Comparison of ENCODE assay signal across 1 cellular context in the genomic region with DNA sequence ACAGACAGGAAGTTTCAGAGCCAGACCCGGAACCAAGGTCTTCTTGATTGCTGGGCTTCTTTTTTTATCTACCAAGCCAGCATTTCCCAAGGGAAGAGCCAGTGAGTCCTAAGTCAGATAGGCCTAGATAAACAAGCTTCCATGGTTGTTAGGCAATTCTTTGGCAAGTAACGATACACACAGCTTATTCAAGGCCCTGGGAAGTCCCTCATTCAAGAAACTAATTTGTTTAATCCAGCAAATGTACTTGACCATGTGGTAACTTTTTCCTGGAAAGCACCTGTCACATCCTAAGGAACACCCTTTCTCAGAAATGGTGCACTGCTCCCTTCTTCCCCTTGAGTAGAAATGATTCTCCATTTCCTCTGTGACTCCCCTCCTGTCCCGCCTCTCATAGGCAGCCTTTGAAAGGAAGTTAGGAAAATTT.
TF ChIP-seq lines count a peak whose summit lies in the region.

No MANE protein-coding gene starts in this region.

TF ChIP-seq in liver, 16 proteins besides CTCF, POLR2A, EP300 and RAD21:
- TF ChIP-seq, protein P1, sequence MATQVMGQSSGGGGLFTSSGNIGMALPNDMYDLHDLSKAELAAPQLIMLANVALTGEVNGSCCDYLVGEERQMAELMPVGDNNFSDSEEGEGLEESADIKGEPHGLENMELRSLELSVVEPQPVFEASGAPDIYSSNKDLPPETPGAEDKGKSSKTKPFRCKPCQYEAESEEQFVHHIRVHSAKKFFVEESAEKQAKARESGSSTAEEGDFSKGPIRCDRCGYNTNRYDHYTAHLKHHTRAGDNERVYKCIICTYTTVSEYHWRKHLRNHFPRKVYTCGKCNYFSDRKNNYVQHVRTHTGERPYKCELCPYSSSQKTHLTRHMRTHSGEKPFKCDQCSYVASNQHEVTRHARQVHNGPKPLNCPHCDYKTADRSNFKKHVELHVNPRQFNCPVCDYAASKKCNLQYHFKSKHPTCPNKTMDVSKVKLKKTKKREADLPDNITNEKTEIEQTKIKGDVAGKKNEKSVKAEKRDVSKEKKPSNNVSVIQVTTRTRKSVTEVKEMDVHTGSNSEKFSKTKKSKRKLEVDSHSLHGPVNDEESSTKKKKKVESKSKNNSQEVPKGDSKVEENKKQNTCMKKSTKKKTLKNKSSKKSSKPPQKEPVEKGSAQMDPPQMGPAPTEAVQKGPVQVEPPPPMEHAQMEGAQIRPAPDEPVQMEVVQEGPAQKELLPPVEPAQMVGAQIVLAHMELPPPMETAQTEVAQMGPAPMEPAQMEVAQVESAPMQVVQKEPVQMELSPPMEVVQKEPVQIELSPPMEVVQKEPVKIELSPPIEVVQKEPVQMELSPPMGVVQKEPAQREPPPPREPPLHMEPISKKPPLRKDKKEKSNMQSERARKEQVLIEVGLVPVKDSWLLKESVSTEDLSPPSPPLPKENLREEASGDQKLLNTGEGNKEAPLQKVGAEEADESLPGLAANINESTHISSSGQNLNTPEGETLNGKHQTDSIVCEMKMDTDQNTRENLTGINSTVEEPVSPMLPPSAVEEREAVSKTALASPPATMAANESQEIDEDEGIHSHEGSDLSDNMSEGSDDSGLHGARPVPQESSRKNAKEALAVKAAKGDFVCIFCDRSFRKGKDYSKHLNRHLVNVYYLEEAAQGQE (IDR thresholded peaks at IDR 0.05) = peak; percentile 21
- TF ChIP-seq FOXA1 (IDR thresholded peaks at IDR 0.05) = peak; percentile 33
- no peak for TF ChIP-seq SP1 (IDR thresholded peaks at IDR 0.05)
- TF ChIP-seq GABPA (IDR thresholded peaks at IDR 0.05 in 1 of 2, conservative IDR thresholded peaks at IDR 0.05 in 1 of 2) = no peak
- TF ChIP-seq RXRA (IDR thresholded peaks at IDR 0.05) = peak in 1 of 2 donors; percentile 13
- TF ChIP-seq, protein P2, sequence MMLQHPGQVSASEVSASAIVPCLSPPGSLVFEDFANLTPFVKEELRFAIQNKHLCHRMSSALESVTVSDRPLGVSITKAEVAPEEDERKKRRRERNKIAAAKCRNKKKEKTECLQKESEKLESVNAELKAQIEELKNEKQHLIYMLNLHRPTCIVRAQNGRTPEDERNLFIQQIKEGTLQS (IDR thresholded peaks at IDR 0.05) = no peak
- no peak for TF ChIP-seq JUND (IDR thresholded peaks at IDR 0.05)
- TF ChIP-seq FOXA2 (IDR thresholded peaks at IDR 0.05) = peak; percentile 49
- TF ChIP-seq, protein P3, sequence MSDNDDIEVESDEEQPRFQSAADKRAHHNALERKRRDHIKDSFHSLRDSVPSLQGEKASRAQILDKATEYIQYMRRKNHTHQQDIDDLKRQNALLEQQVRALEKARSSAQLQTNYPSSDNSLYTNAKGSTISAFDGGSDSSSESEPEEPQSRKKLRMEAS (IDR thresholded peaks at IDR 0.05) = peak; percentile 13
- no peak for TF ChIP-seq TAF1 (conservative IDR thresholded peaks at IDR 0.05)
- no peak for TF ChIP-seq HNF4A (conservative IDR thresholded peaks at IDR 0.05)
- peak in 1 of 2 donors; percentile 7 for TF ChIP-seq EGR1 (IDR thresholded peaks at IDR 0.05; ENCODE audit: low read depth in 2 of 2)
- no peak for TF ChIP-seq HNF4G (IDR thresholded peaks at IDR 0.05)
- TF ChIP-seq, protein P4, sequence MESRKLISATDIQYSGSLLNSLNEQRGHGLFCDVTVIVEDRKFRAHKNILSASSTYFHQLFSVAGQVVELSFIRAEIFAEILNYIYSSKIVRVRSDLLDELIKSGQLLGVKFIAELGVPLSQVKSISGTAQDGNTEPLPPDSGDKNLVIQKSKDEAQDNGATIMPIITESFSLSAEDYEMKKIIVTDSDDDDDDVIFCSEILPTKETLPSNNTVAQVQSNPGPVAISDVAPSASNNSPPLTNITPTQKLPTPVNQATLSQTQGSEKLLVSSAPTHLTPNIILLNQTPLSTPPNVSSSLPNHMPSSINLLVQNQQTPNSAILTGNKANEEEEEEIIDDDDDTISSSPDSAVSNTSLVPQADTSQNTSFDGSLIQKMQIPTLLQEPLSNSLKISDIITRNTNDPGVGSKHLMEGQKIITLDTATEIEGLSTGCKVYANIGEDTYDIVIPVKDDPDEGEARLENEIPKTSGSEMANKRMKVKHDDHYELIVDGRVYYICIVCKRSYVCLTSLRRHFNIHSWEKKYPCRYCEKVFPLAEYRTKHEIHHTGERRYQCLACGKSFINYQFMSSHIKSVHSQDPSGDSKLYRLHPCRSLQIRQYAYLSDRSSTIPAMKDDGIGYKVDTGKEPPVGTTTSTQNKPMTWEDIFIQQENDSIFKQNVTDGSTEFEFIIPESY (IDR thresholded peaks at IDR 0.05) = no peak
- TF ChIP-seq YY1 (IDR thresholded peaks at IDR 0.05) = peak; percentile 29
- peak; percentile 87 for TF ChIP-seq NR2F2 (IDR thresholded peaks at IDR 0.05)
